27 cellular contexts compared by ENCODE assay signal in genomic region chr5:38472541-38472940, GRCh38.
"Had no signal": no experiment of that assay in that cellular context is flagged by ENCODE, and none has a peak within 500 bp of the region (broad histone marks: within the 10 kb centered on the region; RNA-seq: fewer than 3 reads in every experiment).

No MANE protein-coding gene starts in this region.

- H3K4me2 ChIP-seq: smooth muscle cell had no signal

- H3K4me1 Mint-ChIP-seq: naive thymus-derived CD4-positive, alpha-beta T cell had no signal

- H3K27me3 ChIP-seq: dorsolateral prefrontal cortex, esophagus squamous epithelium, pancreas, tibial nerve, upper lobe of left lung, uterus had no signal

- FAIRE-seq: colon, endothelial cell of umbilical vein, keratinocyte, pancreas had no signal

- H3K27ac Mint-ChIP-seq: naive thymus-derived CD4-positive, alpha-beta T cell; progenitor cell of endocrine pancreas had no signal

- H3K4me3 ChIP-seq: dorsolateral prefrontal cortex, esophagus squamous epithelium, pancreas, smooth muscle cell, thoracic aorta, tibial nerve, upper lobe of left lung, uterus had no signal

- H3K36me3 Mint-ChIP-seq: naive thymus-derived CD4-positive, alpha-beta T cell had no signal

- H3K9me3 Mint-ChIP-seq: naive thymus-derived CD4-positive, alpha-beta T cell; nephron had no signal

- ATAC-seq: left lobe of liver; naive thymus-derived CD4-positive, alpha-beta T cell; sciatic nerve had no signal

- H3K27ac ChIP-seq: esophagus squamous epithelium, pancreas, thoracic aorta, tibial nerve had no signal

- H3K4me3 Mint-ChIP-seq: naive thymus-derived CD4-positive, alpha-beta T cell; nephron had no signal

- H3K36me3 ChIP-seq: esophagus squamous epithelium, pancreas, thoracic aorta, tibial nerve, upper lobe of left lung, uterus had no signal

- H3K9me3 ChIP-seq: esophagus squamous epithelium, pancreas, thoracic aorta, tibial nerve, upper lobe of left lung, uterus had no signal

- DNase-seq: central memory CD4-positive, alpha-beta T cell; effector CD8-positive, alpha-beta T cell; esophagus squamous epithelium; foreskin melanocyte; mesenchymal stem cell; midbrain; naive thymus-derived CD4-positive, alpha-beta T cell; nucleus accumbens; pancreas; stimulated activated CD4-positive, alpha-beta T cell treated with anti-CD3 and anti-CD28 coated beads, Interleukin-12 subunit alpha, Interleukin-12 subunit beta, amount 100 ng/mL, for 4 hours; stimulated activated CD4-positive, alpha-beta T cell treated with anti-CD3 and anti-CD28 coated beads, Interleukin-1b, Interleukin-23, amount 100 ng/mL, for 48 hours; stimulated activated CD4-positive, alpha-beta T cell treated with anti-CD3 and anti-CD28 coated beads, Interleukin-4, amount 100 ng/mL, for 1 hour; stimulated activated CD8-positive, alpha-beta memory T cell treated with anti-CD3 and anti-CD28 coated beads, Interleukin-4, amount 100 ng/mL, for 48 hours; stimulated activated naive CD4-positive, alpha-beta T cell treated with Interleukin-2 at 50 U/mL for 16 hours; upper lobe of left lung had no signal

- H3K4me1 ChIP-seq: pancreas had no signal
